Comparison of ENCODE assay signal across 26 cellular contexts in the genomic region with DNA sequence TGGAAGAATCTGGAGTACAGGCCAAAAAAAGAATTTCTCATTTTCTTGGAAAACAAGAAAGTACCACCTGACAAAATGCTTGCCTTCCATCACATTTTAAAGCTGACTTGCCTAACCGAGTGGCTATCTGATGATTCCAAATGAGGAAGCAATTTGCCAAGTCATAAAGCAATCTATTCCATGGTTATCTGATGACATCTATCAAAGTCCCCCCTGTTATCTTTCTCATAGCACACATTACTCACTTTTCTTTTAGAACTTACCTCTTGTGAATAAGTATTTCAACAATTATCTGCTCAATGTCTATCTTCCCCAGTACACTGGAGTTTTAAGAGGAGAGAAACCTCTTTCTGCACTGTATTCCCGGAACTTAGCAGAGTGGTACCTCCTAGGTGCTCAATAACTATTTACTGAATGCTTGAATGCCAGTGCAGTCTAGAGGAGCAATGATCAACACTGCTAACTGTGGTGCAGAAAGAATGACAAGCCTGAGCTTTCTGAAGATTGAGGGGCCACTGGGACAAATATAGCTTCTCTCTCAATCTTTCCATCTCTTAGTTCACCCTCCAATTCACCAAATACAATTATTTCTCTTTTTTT.
"Had no signal": no experiment of that assay in that cellular context is flagged by ENCODE, and none has a peak within 500 bp of the region (broad histone marks: within the 10 kb centered on the region; RNA-seq: fewer than 3 reads in every experiment).

No MANE protein-coding gene starts in this region.

- H3K4me1 ChIP-seq: heart right ventricle, right atrium auricular region, testis, uterus had no signal

- ATAC-seq: activated CD8-positive, alpha-beta T cell treated with anti-CD3 and anti-CD28 coated beads for 36 hours; heart right ventricle; left ventricle myocardium superior; naive thymus-derived CD8-positive, alpha-beta T cell; stimulated activated naive B cell treated with anti-CD40 and anti-IgM and Interleukin-4, amounts not matched to agents 10 μg/mL and 1 μg/mL and 100 μg/mL, for 72 hours; WTC11 had no signal

- H3K79me2 ChIP-seq: parathyroid adenoma had no signal

- H3K36me3 ChIP-seq: esophagus squamous epithelium, heart right ventricle, right atrium auricular region, uterus had no signal

- FAIRE-seq: bronchial epithelial cell, endometrium had no signal

- H3K9me3 ChIP-seq: esophagus squamous epithelium, heart right ventricle, right atrium auricular region, testis, uterus had no signal

- H3K4me3 ChIP-seq: esophagus squamous epithelium, heart right ventricle, right atrium auricular region, testis, uterus had no signal

- H3K27ac ChIP-seq: epithelial cell of prostate, heart right ventricle, right atrium auricular region, testis, uterus had no signal

- H3K9ac ChIP-seq: parathyroid adenoma had no signal

- DNase-seq: activated CD4-positive, alpha-beta T cell treated with anti-CD3 and anti-CD28 coated beads for 1 hour; activated CD4-positive, alpha-beta T cell treated with anti-CD3 and anti-CD28 coated beads, Interleukin-2, amount 50 U/mL, for 1 hour; activated CD8-positive, alpha-beta T cell treated with anti-CD3 and anti-CD28 coated beads for 36 hours; activated naive CD4-positive, alpha-beta T cell treated with Interleukin-2 at 50 U/mL for 16 hours; activated T-cell treated with anti-CD3 and anti-CD28 coated beads, Interleukin-2, amount 50 U/mL, for 48 hours; anterior cingulate cortex; effector CD8-positive, alpha-beta T cell; esophagus squamous epithelium; foreskin melanocyte; heart right ventricle; left ventricle myocardium superior; naive thymus-derived CD8-positive, alpha-beta T cell; nucleus accumbens; stimulated activated CD4-positive, alpha-beta T cell treated with anti-CD3 and anti-CD28 coated beads, Interleukin-15, amount 100 ng/mL, for 24 hours; stimulated activated CD4-positive, alpha-beta T cell treated with anti-CD3 and anti-CD28 coated beads, Interleukin-2, amount 100 ng/mL, for 24 hours; stimulated activated naive B cell treated with anti-CD40 and anti-IgM and Interleukin-4, amounts not matched to agents 10 μg/mL and 1 μg/mL and 100 μg/mL, for 72 hours; T-helper 2 cell; testis; trophoblast cell; uterus had no signal

- H3K27me3 ChIP-seq: esophagus squamous epithelium, heart right ventricle, right atrium auricular region, testis, uterus had no signal
